ENCODE assay signal across 17 cellular contexts in the genomic region with DNA sequence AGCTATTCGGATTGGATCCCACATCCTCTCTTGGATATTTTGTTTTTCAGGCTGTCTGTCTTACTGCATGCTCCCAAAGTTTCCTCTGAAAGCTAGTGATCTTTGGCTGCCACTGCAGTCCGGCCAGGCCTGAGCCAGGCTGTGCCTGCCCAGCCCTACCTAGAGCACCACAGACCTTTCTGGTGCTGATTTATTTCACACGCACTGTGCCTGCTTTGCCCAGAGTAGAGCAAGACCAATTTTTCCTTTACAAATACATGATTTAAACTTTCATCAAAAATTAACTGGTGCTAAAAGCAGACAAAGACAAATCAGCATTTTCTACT. TPM values are rescaled to one million over a fixed set of nuclear protein-coding genes. Genes with fewer than 3 reads are reported as not detected.
DNase-seq lines count a peak whose midpoint lies in the region; ATAC-seq and TF ChIP-seq lines count a peak whose summit lies in the region.
"Had no signal": no experiment of that assay in that cellular context is flagged by ENCODE, and none has a peak within 500 bp of the region (broad histone marks: within the 10 kb centered on the region; RNA-seq: fewer than 3 reads in every experiment).

No MANE protein-coding gene starts in this region.

- intact Hi-C loops in ovary (cut with DNase I): loop anchor here in 1 of 4 donors (10.0 kb wide), 1 partner anchor 177 kb away; a partner anchor contains a TSS

- no peaks in the 10 kb centered on the region for H3F3A ChIP-seq in GM23338 (replicated peaks; ENCODE audit: low read depth)

- no peak for ATAC-seq in GM23338
- no peak for ATAC-seq in GM21447 (IDR thresholded peaks at IDR 0.05; ENCODE audit: unreplicated experiment)

- whole genome bisulfite sequencing in ovary, 3 donors: 58 to 65% (median 63%) methylated on average over 3 of the region's 3 CpGs

- peaks cover 21% of the 10 kb centered on the region for H3K4me1 ChIP-seq in GM23338 (ENCODE audit: insufficient read depth)
- peaks cover 12% of the 10 kb centered on the region for H3K4me1 ChIP-seq in rectal smooth muscle tissue (ENCODE audit: control insufficient read depth, insufficient read depth, low read length)
- H3K4me1 ChIP-seq in ovary (ENCODE audit: insufficient read depth): peaks cover 5% of the 10 kb centered on the region

- H3K36me3 ChIP-seq in GM23338 (ENCODE audit: insufficient read depth): no peaks in the 10 kb centered on the region; the same call in 1 of the 2 replicates
- H3K36me3 ChIP-seq in rectal smooth muscle tissue (ENCODE audit: control insufficient read depth, insufficient read depth, low read length): no peaks in the 10 kb centered on the region
- H3K36me3 ChIP-seq in ovary: no peaks in the 10 kb centered on the region
- H3K36me3 ChIP-seq: neutrophil had no signal

- H3K9me2 ChIP-seq in GM23338 (ENCODE audit: insufficient read depth): no peaks in the 10 kb centered on the region

- H3K27me3 ChIP-seq in GM23338 (ENCODE audit: insufficient read depth) (no peaks in the 10 kb centered on the region), rectal smooth muscle tissue (ENCODE audit: control insufficient read depth, insufficient read depth, low read length) (no peaks in the 10 kb centered on the region), ovary (no peaks in the 10 kb centered on the region)
- H3K27me3 ChIP-seq: neutrophil had no signal

- H3K27ac ChIP-seq in GM23338 (ENCODE audit: low read depth) (peak overlapping the region; percentile 10; the same call in 1 of the 2 replicates), VCaP (peak overlapping the region; percentile 95), rectal smooth muscle tissue (ENCODE audit: low read depth, low read length) (peak overlapping the region; percentile 58), ovary (no peak overlapping the region)
- H3K27ac ChIP-seq: epithelial cell of prostate, neutrophil had no signal

- H2AFZ ChIP-seq in GM23338: peak overlapping the region; percentile 77

- no peaks in the 10 kb centered on the region for H3K79me2 ChIP-seq in GM23338 (replicated peaks; ENCODE audit: insufficient read depth)

- TF ChIP-seq CTCF in GM23338 (conservative IDR thresholded peaks at IDR 0.05; ENCODE audit: low read depth in 2 of 2) (no peak), VCaP (conservative IDR thresholded peaks at IDR 0.05) (no peak), fibroblast of the aortic adventitia (IDR thresholded peaks at IDR 0.05; ENCODE audit: insufficient read depth, low read length) (peak; percentile 11), mesothelial cell of epicardium (IDR thresholded peaks at IDR 0.05; ENCODE audit: unreplicated experiment) (no peak), ovary (IDR thresholded peaks at IDR 0.05) (no peak)

- no peaks in the 10 kb centered on the region for H4K20me1 ChIP-seq in GM23338 (replicated peaks; ENCODE audit: insufficient read depth)

- H3K4me3 ChIP-seq in GM23338 (no peak overlapping the region), fibroblast of the aortic adventitia (ENCODE audit: low read depth, low read length) (no peak overlapping the region), rectal smooth muscle tissue (ENCODE audit: low read length) (no peak overlapping the region), ovary (no peak overlapping the region)
- H3K4me3 ChIP-seq: lung had no signal

- H3K27ac Mint-ChIP-seq in GM23338: peak overlapping the region; percentile 97
- H3K27ac Mint-ChIP-seq in mesothelial cell of epicardium: no peak overlapping the region
- H3K27ac Mint-ChIP-seq: activated naive CD8-positive, alpha-beta T cell treated with anti-CD3 and anti-CD28 coated beads, Interleukin-2, amount 50 U/mL, for 24 hours had no signal

- no peaks in the 10 kb centered on the region for H3K9me3 ChIP-seq in ovary
- H3K9me3 ChIP-seq: neutrophil had no signal

- H3K27me3 Mint-ChIP-seq in GM23338 (ENCODE audit: insufficient read depth, low read depth, poor library complexity) (peaks cover 7% of the 10 kb centered on the region), mesothelial cell of epicardium (ENCODE audit: low read depth) (no peaks in the 10 kb centered on the region)
- H3K27me3 Mint-ChIP-seq: activated naive CD8-positive, alpha-beta T cell treated with anti-CD3 and anti-CD28 coated beads, Interleukin-2, amount 50 U/mL, for 24 hours had no signal

- no peak overlapping the region; the same call in 2 of the 3 replicates for H3K4me3 Mint-ChIP-seq in GM23338
- no peak overlapping the region for H3K4me3 Mint-ChIP-seq in mesothelial cell of epicardium

- DNase-seq in GM23338 (ENCODE audit: low spot score) (peak; percentile 66), fibroblast of the aortic adventitia (ENCODE audit: low read depth) (no peak), mesothelial cell of epicardium (ENCODE audit: low spot score in 2 of 2, unreplicated experiment in 2 of 2) (no peak), ovary (no peak)
- DNase-seq in central memory CD4-positive, alpha-beta T cell: no peak
- DNase-seq: activated CD4-positive, CD25-positive, alpha-beta regulatory T cell; activated CD8-positive, alpha-beta memory T cell treated with anti-CD3 and anti-CD28 coated beads for 24 hours; activated naive CD8-positive, alpha-beta T cell treated with anti-CD3 and anti-CD28 coated beads, Interleukin-2, amount 50 U/mL, for 24 hours; NK-92 treated with Interleukin-12 subunit alpha and Interleukin-12 subunit beta, amount 100 ng/mL, for 24 hours; right cardiac atrium; stimulated activated CD4-positive, alpha-beta T cell treated with anti-CD3 and anti-CD28 coated beads, Interleukin-1b, Interleukin-23, amount 100 ng/mL, for 48 hours had no signal

- peak overlapping the region; percentile 14 for H3K4me2 ChIP-seq in GM23338

- TF ChIP-seq EP300 in ovary (IDR thresholded peaks at IDR 0.05): no peak

- H3K9ac ChIP-seq in rectal smooth muscle tissue (ENCODE audit: low read length): no peak overlapping the region

- no peak for TF ChIP-seq POLR2A in ovary (IDR thresholded peaks at IDR 0.05)

- peaks cover 25% of the 10 kb centered on the region for H3K36me3 Mint-ChIP-seq in GM23338 (ENCODE audit: low read depth)
- no peaks in the 10 kb centered on the region for H3K36me3 Mint-ChIP-seq in mesothelial cell of epicardium

- H3K4me1 Mint-ChIP-seq in GM23338 (peaks cover 34% of the 10 kb centered on the region), mesothelial cell of epicardium (peaks cover 19% of the 10 kb centered on the region)

- peaks cover 31% of the 10 kb centered on the region for H3K9me3 Mint-ChIP-seq in GM23338
- H3K9me3 Mint-ChIP-seq in mesothelial cell of epicardium: no peaks in the 10 kb centered on the region
- H3K9me3 Mint-ChIP-seq: activated naive CD8-positive, alpha-beta T cell treated with anti-CD3 and anti-CD28 coated beads, Interleukin-2, amount 50 U/mL, for 24 hours had no signal

TF ChIP-seq in GM23338, 12 proteins besides CTCF, POLR2A, EP300 and RAD21 (continues in another document):
- no peak for TF ChIP-seq JUNB (IDR thresholded peaks at IDR 0.05; ENCODE audit: unreplicated experiment)
- TF ChIP-seq POLR2AphosphoS5 (IDR thresholded peaks at IDR 0.05; ENCODE audit: low read depth): no peak
- no peak for TF ChIP-seq NANOG (IDR thresholded peaks at IDR 0.05; ENCODE audit: borderline replicate concordance)
- TF ChIP-seq EZH2phosphoT487 (IDR thresholded peaks at IDR 0.05; ENCODE audit: unreplicated experiment): no peak
- no peak for TF ChIP-seq EZH2 (IDR thresholded peaks at IDR 0.05; ENCODE audit: low read depth, unreplicated experiment)
- TF ChIP-seq, protein P1, sequence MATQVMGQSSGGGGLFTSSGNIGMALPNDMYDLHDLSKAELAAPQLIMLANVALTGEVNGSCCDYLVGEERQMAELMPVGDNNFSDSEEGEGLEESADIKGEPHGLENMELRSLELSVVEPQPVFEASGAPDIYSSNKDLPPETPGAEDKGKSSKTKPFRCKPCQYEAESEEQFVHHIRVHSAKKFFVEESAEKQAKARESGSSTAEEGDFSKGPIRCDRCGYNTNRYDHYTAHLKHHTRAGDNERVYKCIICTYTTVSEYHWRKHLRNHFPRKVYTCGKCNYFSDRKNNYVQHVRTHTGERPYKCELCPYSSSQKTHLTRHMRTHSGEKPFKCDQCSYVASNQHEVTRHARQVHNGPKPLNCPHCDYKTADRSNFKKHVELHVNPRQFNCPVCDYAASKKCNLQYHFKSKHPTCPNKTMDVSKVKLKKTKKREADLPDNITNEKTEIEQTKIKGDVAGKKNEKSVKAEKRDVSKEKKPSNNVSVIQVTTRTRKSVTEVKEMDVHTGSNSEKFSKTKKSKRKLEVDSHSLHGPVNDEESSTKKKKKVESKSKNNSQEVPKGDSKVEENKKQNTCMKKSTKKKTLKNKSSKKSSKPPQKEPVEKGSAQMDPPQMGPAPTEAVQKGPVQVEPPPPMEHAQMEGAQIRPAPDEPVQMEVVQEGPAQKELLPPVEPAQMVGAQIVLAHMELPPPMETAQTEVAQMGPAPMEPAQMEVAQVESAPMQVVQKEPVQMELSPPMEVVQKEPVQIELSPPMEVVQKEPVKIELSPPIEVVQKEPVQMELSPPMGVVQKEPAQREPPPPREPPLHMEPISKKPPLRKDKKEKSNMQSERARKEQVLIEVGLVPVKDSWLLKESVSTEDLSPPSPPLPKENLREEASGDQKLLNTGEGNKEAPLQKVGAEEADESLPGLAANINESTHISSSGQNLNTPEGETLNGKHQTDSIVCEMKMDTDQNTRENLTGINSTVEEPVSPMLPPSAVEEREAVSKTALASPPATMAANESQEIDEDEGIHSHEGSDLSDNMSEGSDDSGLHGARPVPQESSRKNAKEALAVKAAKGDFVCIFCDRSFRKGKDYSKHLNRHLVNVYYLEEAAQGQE (IDR thresholded peaks at IDR 0.05; ENCODE audit: unreplicated experiment): no peak
- TF ChIP-seq, protein P2, sequence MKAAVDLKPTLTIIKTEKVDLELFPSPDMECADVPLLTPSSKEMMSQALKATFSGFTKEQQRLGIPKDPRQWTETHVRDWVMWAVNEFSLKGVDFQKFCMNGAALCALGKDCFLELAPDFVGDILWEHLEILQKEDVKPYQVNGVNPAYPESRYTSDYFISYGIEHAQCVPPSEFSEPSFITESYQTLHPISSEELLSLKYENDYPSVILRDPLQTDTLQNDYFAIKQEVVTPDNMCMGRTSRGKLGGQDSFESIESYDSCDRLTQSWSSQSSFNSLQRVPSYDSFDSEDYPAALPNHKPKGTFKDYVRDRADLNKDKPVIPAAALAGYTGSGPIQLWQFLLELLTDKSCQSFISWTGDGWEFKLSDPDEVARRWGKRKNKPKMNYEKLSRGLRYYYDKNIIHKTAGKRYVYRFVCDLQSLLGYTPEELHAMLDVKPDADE (IDR thresholded peaks at IDR 0.05): no peak
- TF ChIP-seq STAT1 (IDR thresholded peaks at IDR 0.05; ENCODE audit: unreplicated experiment): no peak
- no peak for TF ChIP-seq ZNF331 (CRISPR knock-in tag; IDR thresholded peaks at IDR 0.05; ENCODE audit: low read depth)
- no peak for TF ChIP-seq ZNF114 (CRISPR knock-in tag; IDR thresholded peaks at IDR 0.05)
- TF ChIP-seq CREB1 (CRISPR knock-in tag; IDR thresholded peaks at IDR 0.05; ENCODE audit: low read depth): no peak

RNA-seq across cellular contexts. Expression of a gene that starts 28.0 kb away (rescaled TPM):
- 149 and 199 TPM in 2 replicates for total RNA-seq in GM23338 (2014; rRNA removed; shearing (Covaris generic))
- polyA plus RNA-seq in GM23338 (2016; fragmentation: Nextera tagmentation; extraction: Ambion mirVana) (716 and 796 TPM in 2 replicates), ovary (100 to 1,000 TPM; 147 to 183 TPM)
- total RNA-seq in fibroblast of the aortic adventitia (ENCODE audit: low replicate concordance) (5.6 and 64.1 TPM in 2 replicates), mesothelial cell of epicardium (103 to 108 TPM (median 103 TPM) in 3 replicates), ovary (100 to 1,000 TPM in 3 of 7 donors, 10 to 100 TPM in 4; 58.2 to 145 (median 89.4) TPM)

Comparison
In these comparisons a context has a peak if more than half of its experiments do, and no peak if none do; other contexts are left out.
1. H3K27ac ChIP-seq: peak in GM23338 (single experiment), VCaP (single experiment) and rectal smooth muscle tissue (single experiment); none in ovary (0 of 2).